Comparison of ENCODE assay signal across 10 cellular contexts in genomic region chr18:55402731-55403405, GRCh38.
DNase-seq lines count a peak whose midpoint lies in the region; ATAC-seq and TF ChIP-seq lines count a peak whose summit lies in the region.
"Had no signal": no experiment of that assay in that cellular context is flagged by ENCODE, and none has a peak within 500 bp of the region (broad histone marks: within the 10 kb centered on the region; RNA-seq: fewer than 3 reads in every experiment).

No MANE protein-coding gene starts in this region.

- no peaks in the 10 kb centered on the region for H3K27me3 ChIP-seq in mesendoderm (ENCODE audit: insufficient read depth, low read length, poor library complexity)
- H3K27me3 ChIP-seq in transverse colon, result no peaks in the 10 kb centered on the region
- H3K27me3 ChIP-seq in PC-9 (ENCODE audit: insufficient read depth, low read depth), result no peaks in the 10 kb centered on the region

- H3K4me1 ChIP-seq in mesendoderm (ENCODE audit: control insufficient read depth, low read depth, low read length) (peaks cover 5% of the 10 kb centered on the region), transverse colon (peaks cover 0 to 23% (median 3%) of the 10 kb centered on the region in 4 donors), PC-9 (replicated peaks; ENCODE audit: insufficient read depth) (no peaks in the 10 kb centered on the region)

- H3K79me2 ChIP-seq in mesendoderm (ENCODE audit: control insufficient read depth, insufficient read depth, low read length) (peaks cover 16% of the 10 kb centered on the region), PC-9 (ENCODE audit: low read depth) (no peaks in the 10 kb centered on the region)

- no peak for TF ChIP-seq POLR2A in transverse colon (IDR thresholded peaks at IDR 0.05)

- no peak overlapping the region for H2AK5ac ChIP-seq in mesendoderm (ENCODE audit: low read length)

- H3K23ac ChIP-seq in mesendoderm (ENCODE audit: low read length), result no peak overlapping the region

- TF ChIP-seq CTCF in transverse colon (IDR thresholded peaks at IDR 0.05), result no peak
- no peak for TF ChIP-seq CTCF in PC-9 (conservative IDR thresholded peaks at IDR 0.05)

- H3K4me2 ChIP-seq in mesendoderm (ENCODE audit: low read length), result no peak overlapping the region
- no peak overlapping the region for H3K4me2 ChIP-seq in PC-9

- in situ Hi-C loops in transverse colon (cut with MboI; ENCODE audit: low pct_ligation_motif_present in 1 of 4, low pct_unique_long_range_greater_than_20kb in 1 of 4, low sequenced_read_pairs in 3 of 4), result loop anchor here (25.0 kb wide), 4 partner anchors 166 to 1159 kb away; partner anchors contain the start of gene TCF4 (in 1 of the 4)

- H3K9me3 ChIP-seq in transverse colon (no peaks in the 10 kb centered on the region), PC-9 (ENCODE audit: insufficient read depth, low read depth) (no peaks in the 10 kb centered on the region)

- peak overlapping the region; percentile 74 for H2BK15ac ChIP-seq in mesendoderm (replicated peaks; ENCODE audit: low read depth)

- H2AFZ ChIP-seq in PC-9, result no peak overlapping the region

- no peak overlapping the region for H3K9ac ChIP-seq in mesendoderm (ENCODE audit: low read length)

- no peak overlapping the region for H2BK5ac ChIP-seq in mesendoderm (ENCODE audit: low read length)

- no peak overlapping the region for H3K4ac ChIP-seq in mesendoderm (ENCODE audit: low read depth, low read length)

- no peak overlapping the region for H2BK120ac ChIP-seq in mesendoderm (ENCODE audit: low read depth, low read length)

- H3K27ac ChIP-seq in mesendoderm (ENCODE audit: low read depth, low read length), result no peak overlapping the region
- H3K27ac ChIP-seq in transverse colon, result peak overlapping the region; percentile 77 to 83 (median 78)
- no peak overlapping the region for H3K27ac ChIP-seq in PC-9

- H3K18ac ChIP-seq in mesendoderm (ENCODE audit: low read length), result peak overlapping the region; percentile 60

- peak overlapping the region; percentile 56 for H4K8ac ChIP-seq in mesendoderm (ENCODE audit: low read depth, low read length)

- ATAC-seq in sciatic nerve, result no peak

- peaks cover 10% of the 10 kb centered on the region for H3K79me1 ChIP-seq in mesendoderm (ENCODE audit: low read length)

- H3K4me3 ChIP-seq in mesendoderm (ENCODE audit: low read length), result no peak overlapping the region
- H3K4me3 ChIP-seq in transverse colon, result peak overlapping the region in 2 of 4 donors; percentile 4 to 34
- H3K4me3 ChIP-seq in PC-9, result no peak overlapping the region

- no peaks in the 10 kb centered on the region for H3F3A ChIP-seq in PC-9 (ENCODE audit: insufficient read depth, low read depth)

- peak; percentile 46 for DNase-seq in NCI-H2171 treated with DMSO at 0.1 percent for 48 hours (lab: John Stamatoyannopoulos, UW)
- DNase-seq in NCI-H2171 (lab: John Stamatoyannopoulos, UW), result no peak
- peak; percentile 36 for DNase-seq in brain pericyte (ENCODE audit: low read depth, low spot score)
- no peak for DNase-seq in mesendoderm
- no peak for DNase-seq in transverse colon
- no peak for DNase-seq in PC-9
- DNase-seq in sciatic nerve (ENCODE audit: low spot score), result no peak
- DNase-seq in cerebellum (ENCODE audit: low spot score), result no peak
- DNase-seq: activated T-cell treated with anti-CD3 and anti-CD28 coated beads for 4 hours, AML-193 had no signal

- H3K56ac ChIP-seq in mesendoderm (ENCODE audit: low read length), result no peak overlapping the region

- H4K5ac ChIP-seq in mesendoderm (ENCODE audit: low read length), result no peak overlapping the region

- H3K36me3 ChIP-seq in mesendoderm (ENCODE audit: control insufficient read depth, insufficient read depth, low read length), result no peaks in the 10 kb centered on the region
- no peaks in the 10 kb centered on the region for H3K36me3 ChIP-seq in transverse colon
- no peaks in the 10 kb centered on the region for H3K36me3 ChIP-seq in PC-9 (ENCODE audit: low read depth)

- no peaks in the 10 kb centered on the region for H3K9me2 ChIP-seq in PC-9 (ENCODE audit: insufficient read depth)

- intact Hi-C loops in transverse colon (cut with DNase I; ENCODE audit: low total_unique reads) (loop anchor here (10.0 kb wide), 1 partner anchor 78 kb away; no protein-coding TSS in a partner anchor), PC-9 (cut with micrococcal nuclease; ENCODE audit: unreplicated experiment) (no loop called here), sciatic nerve (cut with DNase I) (loop anchor here (10.0 kb wide), 1 partner anchor 48 kb away; no protein-coding TSS in a partner anchor)

- CTCF ChIA-PET in PC-9 (lab: Charles Lee), result no interaction called here

- no peaks in the 10 kb centered on the region for H4K20me1 ChIP-seq in PC-9 (ENCODE audit: insufficient read depth)

- no peak for TF ChIP-seq EP300 in transverse colon (IDR thresholded peaks at IDR 0.05; ENCODE audit: low read depth)

- WGBS in mesendoderm (ENCODE audit: extremely low coverage, insufficient coverage, low lambda C conversion rate), result no CpG with 5 or more reads among the region's 10 CpGs
- 37 to 46% methylated on average over 10 of the region's 10 CpGs for WGBS in transverse colon (ENCODE audit: low coverage in 1 of 2), 2 donors

- no TSS peak for BruUV-seq in PC-9 (replicated peaks; lab: Mats Ljungman, UMichigan)

- POLR2A ChIA-PET in PC-9 (lab: Charles Lee; ENCODE audit: unreplicated experiment), result no interaction called here

Comparison
In these comparisons a context has a peak if more than half of its experiments do, and no peak if none do; other contexts are left out.
1. DNase-seq: peak in NCI-H2171 treated with DMSO at 0.1 percent for 48 hours (single experiment) and brain pericyte (single experiment); none in NCI-H2171 (single experiment), mesendoderm (single experiment), transverse colon (single experiment), PC-9 (0 of 2), sciatic nerve (single experiment) and cerebellum (single experiment).
2. H3K27ac ChIP-seq: peak in transverse colon (4 of 4); none in mesendoderm (single experiment) and PC-9 (single experiment).